In genomic region chr2:106843001-106843909, GRCh38 we compare ENCODE assay signal across 19 cellular contexts. TPM values are rescaled to one million over a fixed set of nuclear protein-coding genes. Genes with fewer than 3 reads are reported as not detected.
A peak's percentile ranks its signal among the peaks of the same experiment; 100 is the strongest.
DNase-seq lines count a peak whose midpoint lies in the region; TF ChIP-seq lines count a peak whose summit lies in the region.
"Had no signal": no experiment of that assay in that cellular context is flagged by ENCODE, and none has a peak within 500 bp of the region (broad histone marks: within the 10 kb centered on the region; RNA-seq: fewer than 3 reads in every experiment).

No MANE protein-coding gene starts in this region.

- H3K9me3 ChIP-seq in esophagus muscularis mucosa (no peaks in the 10 kb centered on the region), tibial artery (no peaks in the 10 kb centered on the region)

- no peak overlapping the region for H3K4me3 ChIP-seq in esophagus muscularis mucosa
- no peak overlapping the region for H3K4me3 ChIP-seq in tibial artery

- intact Hi-C loops in esophagus muscularis mucosa (cut with DNase I) (no loop called here), tibial artery (cut with DNase I; ENCODE audit: low total_unique reads) (no loop called here)

- no peak overlapping the region for H3K27ac ChIP-seq in esophagus muscularis mucosa (replicated peaks in 1 of 4)
- H3K27ac ChIP-seq in tibial artery: peak overlapping the region; percentile 41 to 59

- TF ChIP-seq POLR2A in esophagus muscularis mucosa (IDR thresholded peaks at IDR 0.05; ENCODE audit: low read depth): no peak

- H3K27me3 ChIP-seq in esophagus muscularis mucosa (no peaks in the 10 kb centered on the region), tibial artery (no peaks in the 10 kb centered on the region)

- DNase-seq in NCI-H1105 (lab: John Stamatoyannopoulos, UW) (peak; percentile 67), NCI-H1105 treated with DMSO at 0.1 percent for 48 hours (lab: John Stamatoyannopoulos, UW) (no peak), NCI-H2171 treated with DMSO at 0.1 percent for 48 hours (lab: John Stamatoyannopoulos, UW) (peak; percentile 43), esophagus muscularis mucosa (ENCODE audit: extremely low spot score) (peak; percentile 72), tibial artery (no peak), GM19238 (ENCODE audit: insufficient read length, low spot score) (no peak), HuH-7 (ENCODE audit: low spot score) (no peak), SKM-1 (lab: John Stamatoyannopoulos, UW; ENCODE audit: unreplicated experiment) (no peak)
- DNase-seq: 8988T, ACHN, Calu3, GF-D8, KBM-7, NCI-H1048, NCI-H146, NCI-H1930, NCI-H2107, SHP77 treated with DMSO at 0.1 percent for 48 hours had no signal

- TF ChIP-seq EP300 in esophagus muscularis mucosa (IDR thresholded peaks at IDR 0.05): no peak

- 96% methylated on average over 58 of the region's 63 CpGs for WGBS in esophagus muscularis mucosa

- no peak for TF ChIP-seq CTCF in esophagus muscularis mucosa (IDR thresholded peaks at IDR 0.05)
- TF ChIP-seq CTCF in tibial artery (IDR thresholded peaks at IDR 0.05): no peak

- H3K36me3 ChIP-seq in esophagus muscularis mucosa (no peaks in the 10 kb centered on the region), tibial artery (no peaks in the 10 kb centered on the region)

- H3K4me1 ChIP-seq in esophagus muscularis mucosa: peaks cover 3 to 44% (median 31%) of the 10 kb centered on the region in 4 donors
- H3K4me1 ChIP-seq in tibial artery: peaks cover 0 to 84% (median 53%) of the 10 kb centered on the region in 4 donors

RNA-seq across cellular contexts. Expression of gene ST6GAL2, which starts 42.7 kb away (rescaled TPM):
- total RNA-seq in esophagus muscularis mucosa: 10 to 100 TPM in 2 of 4 donors, 1 to 10 TPM in 2; 3.6 to 20.9 (median 7.5) TPM
- total RNA-seq: Calu3, OCI-LY7 had no signal

Comparison
In these comparisons a context has a peak if more than half of its experiments do, and no peak if none do; other contexts are left out.
1. DNase-seq: peak in NCI-H1105 (single experiment), NCI-H2171 treated with DMSO at 0.1 percent for 48 hours (single experiment) and esophagus muscularis mucosa (single experiment); none in NCI-H1105 treated with DMSO at 0.1 percent for 48 hours (single experiment), tibial artery (0 of 2), GM19238 (single experiment), HuH-7 (single experiment) and SKM-1 (single experiment).
2. H3K27ac ChIP-seq: peak in tibial artery (2 of 2); none in esophagus muscularis mucosa (0 of 4).